Comparison of ENCODE assay signal across 11 cellular contexts in the genomic region with DNA sequence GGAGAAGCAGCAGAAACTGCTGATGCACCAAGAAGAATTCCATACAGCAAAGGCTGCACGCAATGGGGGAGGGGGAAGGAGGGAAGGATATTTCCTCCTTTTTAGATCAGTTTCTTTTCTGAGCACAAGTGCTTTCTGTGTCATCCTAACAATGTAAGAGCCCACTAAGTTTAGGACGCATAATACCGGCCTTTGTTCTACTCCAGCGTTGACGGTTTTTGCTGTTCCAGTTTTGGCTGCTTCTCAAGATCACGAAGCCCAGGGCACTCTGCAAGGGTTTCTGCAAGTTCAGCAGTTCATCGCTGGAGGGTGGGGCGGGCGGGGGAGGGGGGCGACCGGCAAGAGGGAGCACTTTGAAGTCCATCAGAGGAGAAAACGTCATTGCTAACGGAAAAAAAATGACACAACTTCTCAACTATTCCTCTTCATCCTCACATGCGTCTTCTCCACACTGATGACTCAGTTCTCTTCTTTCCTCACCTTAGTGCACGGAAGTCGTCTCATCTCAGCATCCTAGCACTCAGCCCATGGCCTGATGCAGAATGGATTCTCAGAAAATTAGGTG. TPM values are rescaled to one million over a fixed set of nuclear protein-coding genes. Genes with fewer than 3 reads are reported as not detected.
DNase-seq lines count a peak whose midpoint lies in the region; ATAC-seq and TF ChIP-seq lines count a peak whose summit lies in the region.
"Had no signal": no experiment of that assay in that cellular context is flagged by ENCODE, and none has a peak within 500 bp of the region (broad histone marks: within the 10 kb centered on the region; RNA-seq: fewer than 3 reads in every experiment).

No MANE protein-coding gene starts in this region.

- peak overlapping the region in 6 of 7 donors; percentile 1 to 84 (median 36) for H3K27ac Mint-ChIP-seq in CD4-positive, alpha-beta memory T cell
- H3K27ac Mint-ChIP-seq in chondrocyte (ENCODE audit: unreplicated experiment) (peak overlapping the region; percentile 65), neural crest cell (ENCODE audit: unreplicated experiment) (peak overlapping the region; percentile 94)

- POLR2A ChIA-PET in CD4-positive, alpha-beta memory T cell (lab: Charles Lee; ENCODE audit: partially characterized antibody): no interaction called here

- no peaks in the 10 kb centered on the region for H3K36me3 ChIP-seq in CD4-positive, alpha-beta memory T cell (ENCODE audit: insufficient read depth, low read length)
- no peaks in the 10 kb centered on the region for H3K36me3 ChIP-seq in BE2C

- H3K9me3 Mint-ChIP-seq in CD4-positive, alpha-beta memory T cell: no peaks in the 10 kb centered on the region
- H3K9me3 Mint-ChIP-seq in chondrocyte (ENCODE audit: low read depth): no peaks in the 10 kb centered on the region
- no peaks in the 10 kb centered on the region for H3K9me3 Mint-ChIP-seq in neural crest cell

- no peaks in the 10 kb centered on the region for H3K36me3 Mint-ChIP-seq in CD4-positive, alpha-beta memory T cell
- H3K36me3 Mint-ChIP-seq in chondrocyte (ENCODE audit: low read depth) (no peaks in the 10 kb centered on the region), neural crest cell (ENCODE audit: low read depth) (no peaks in the 10 kb centered on the region)

- H3K4me1 ChIP-seq in CD4-positive, alpha-beta memory T cell (ENCODE audit: insufficient read depth, low read length): peaks cover 8% of the 10 kb centered on the region
- H3K4me1 ChIP-seq in BE2C: no peaks in the 10 kb centered on the region
- H3K4me1 ChIP-seq: body of pancreas had no signal

- CTCF ChIA-PET in CD4-positive, alpha-beta memory T cell (lab: Charles Lee; ENCODE audit: partially characterized antibody): no interaction called here

- intact Hi-C loops in CD4-positive, alpha-beta memory T cell (cut with micrococcal nuclease): no loop called here

- no peak overlapping the region for H3K27ac ChIP-seq in CD4-positive, alpha-beta memory T cell (ENCODE audit: low read depth, low read length)
- H3K27ac ChIP-seq: body of pancreas, skin epidermis had no signal

- H3K4me3 ChIP-seq in CD4-positive, alpha-beta memory T cell (ENCODE audit: low read length in 2 of 2): no peak overlapping the region
- no peak overlapping the region for H3K4me3 ChIP-seq in BE2C (ENCODE audit: low read depth, low read length)
- H3K4me3 ChIP-seq: body of pancreas, skin epidermis had no signal

- no peak for TF ChIP-seq CTCF in chondrocyte (IDR thresholded peaks at IDR 0.05)
- no peak for TF ChIP-seq CTCF in neural crest cell (conservative IDR thresholded peaks at IDR 0.05)
- no peak for TF ChIP-seq CTCF in BE2C (IDR thresholded peaks at IDR 0.05; ENCODE audit: low read depth, low read length)

- H3K9me3 ChIP-seq in CD4-positive, alpha-beta memory T cell (ENCODE audit: control insufficient read depth in 1 of 2, low read length in 2 of 2): no peaks in the 10 kb centered on the region
- no peaks in the 10 kb centered on the region for H3K9me3 ChIP-seq in BE2C
- H3K9me3 ChIP-seq: body of pancreas had no signal

- peak; percentile 15 to 63 (median 21) for DNase-seq in CD4-positive, alpha-beta memory T cell
- DNase-seq in NCI-H2227 treated with DMSO at 0.1 percent for 48 hours (lab: John Stamatoyannopoulos, UW) (peak; percentile 17), chondrocyte (ENCODE audit: low spot score) (no peak), neural crest cell (ENCODE audit: low read depth, low spot score) (peak; percentile 40), BE2C (no peak)
- DNase-seq: body of pancreas, NCI-H1092 had no signal

- no peak for ATAC-seq in GM18517 (IDR thresholded peaks at IDR 0.05; ENCODE audit: unreplicated experiment)
- ATAC-seq in GM19395 (IDR thresholded peaks at IDR 0.05; ENCODE audit: unreplicated experiment): no peak
- ATAC-seq in HG03025 (IDR thresholded peaks at IDR 0.05; ENCODE audit: low FRiP score, unreplicated experiment): no peak
- ATAC-seq: body of pancreas had no signal

- H3K4me3 Mint-ChIP-seq in CD4-positive, alpha-beta memory T cell: peak overlapping the region in 7 of 8 donors; percentile 0 to 58 (median 19)
- peak overlapping the region; percentile 31 for H3K4me3 Mint-ChIP-seq in chondrocyte (ENCODE audit: unreplicated experiment)
- H3K4me3 Mint-ChIP-seq in neural crest cell: peak overlapping the region; percentile 84

- H3K27me3 Mint-ChIP-seq in CD4-positive, alpha-beta memory T cell: no peaks in the 10 kb centered on the region
- H3K27me3 Mint-ChIP-seq in chondrocyte (ENCODE audit: low read depth) (peaks cover 2% of the 10 kb centered on the region), neural crest cell (ENCODE audit: low read depth) (no peaks in the 10 kb centered on the region)

- H3K4me1 Mint-ChIP-seq in CD4-positive, alpha-beta memory T cell: peaks cover 8 to 12% (median 11%) of the 10 kb centered on the region in 4 donors
- H3K4me1 Mint-ChIP-seq in chondrocyte (ENCODE audit: low read depth) (peaks cover 9% of the 10 kb centered on the region), neural crest cell (peaks cover 33% of the 10 kb centered on the region)

- no peaks in the 10 kb centered on the region for H3K27me3 ChIP-seq in CD4-positive, alpha-beta memory T cell (ENCODE audit: insufficient read depth, low read length)
- no peaks in the 10 kb centered on the region for H3K27me3 ChIP-seq in BE2C
- H3K27me3 ChIP-seq: body of pancreas had no signal

RNA-seq across cellular contexts. Expression of a gene that starts 8.7 kb away (rescaled TPM):
- total RNA-seq in CD4-positive, alpha-beta memory T cell: 1 to 10 TPM in 1 of 2 experiments, under 1 TPM in 1; 0.73 to 1.0 TPM
- not detected for polyA plus RNA-seq in CD4-positive, alpha-beta memory T cell
- total RNA-seq in chondrocyte: 0.47 TPM in 1 of 3 replicates, not detected in the others
- total RNA-seq in neural crest cell: 0.27 and 0.77 TPM in 2 replicates
- polyA plus RNA-seq in BE2C (2012; ENCODE audit: insufficient read depth, insufficient read length, low read depth): not detected
- total RNA-seq: body of pancreas had no signal

Comparison
In these comparisons a context has a peak if more than half of its experiments do, and no peak if none do; other contexts are left out.
1. DNase-seq: peak in CD4-positive, alpha-beta memory T cell (5 of 5), NCI-H2227 treated with DMSO at 0.1 percent for 48 hours (single experiment) and neural crest cell (single experiment); none in chondrocyte (single experiment) and BE2C (single experiment).
2. H3K27ac Mint-ChIP-seq: peak in every context shown above with its lines; median percentile 94 in neural crest cell; 65 in chondrocyte; 36 in CD4-positive, alpha-beta memory T cell.
3. H3K4me3 Mint-ChIP-seq: peak in every context shown above with its lines; median percentile 84 in neural crest cell; 31 in chondrocyte; 19 in CD4-positive, alpha-beta memory T cell.